In genomic region chrX:150329888-150330287, GRCh38 we compare ENCODE assay signal across 1 cellular context.
TF ChIP-seq lines count a peak whose summit lies in the region.

No MANE protein-coding gene starts in this region.

TF ChIP-seq in HepG2, 621 proteins besides CTCF, POLR2A, EP300 and RAD21 (continued from another document):
- no peak for TF ChIP-seq MLXIP (CRISPR knock-in tag; IDR thresholded peaks at IDR 0.05; ENCODE audit: borderline replicate concordance)
TF ChIP-seq in HepG2: peak in this region for 1.
